Comparison of ENCODE assay signal across 8 cellular contexts in the genomic region with DNA sequence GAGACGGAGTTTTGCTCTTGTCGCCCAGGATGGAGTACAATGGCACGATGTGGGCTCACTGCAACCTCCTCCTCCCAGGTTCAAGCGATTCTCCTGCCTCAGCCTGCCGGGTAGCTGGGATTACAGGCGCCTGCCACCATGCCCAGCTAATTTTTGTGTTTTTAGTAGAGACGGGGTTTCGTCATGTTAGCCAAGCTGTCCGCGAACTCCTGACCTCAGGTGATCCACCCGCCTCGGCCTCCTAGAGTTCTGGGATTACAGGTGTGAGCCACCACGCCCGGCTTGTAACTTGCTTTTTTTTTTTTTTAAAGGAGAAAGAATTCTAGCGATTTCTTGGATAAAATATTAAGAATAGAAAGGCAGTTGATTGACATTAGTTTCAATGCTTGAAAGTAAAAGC. TPM values are rescaled to one million over a fixed set of nuclear protein-coding genes. Genes with fewer than 3 reads are reported as not detected.
DNase-seq lines count a peak whose midpoint lies in the region; ATAC-seq and TF ChIP-seq lines count a peak whose summit lies in the region.
"Not testable (repeated sequence)": the region's sequence is repeated elsewhere in the genome, so short reads cannot be mapped to it uniquely, and the experiment has no call there.

No MANE protein-coding gene starts in this region.

- not testable (repeated sequence) for ATAC-seq in WTC11, foreskin keratinocyte

- not testable (repeated sequence) for H3K9me3 ChIP-seq in CD8-positive, alpha-beta memory T cell (ENCODE audit: low read length); Karpas-422 (ENCODE audit: low read length); parathyroid adenoma (ENCODE audit: control insufficient read depth, low read length); vagina

- H3K36me3 ChIP-seq in CD8-positive, alpha-beta memory T cell (ENCODE audit: insufficient read depth, low read length); Karpas-422 (ENCODE audit: insufficient read depth, low read length); parathyroid adenoma (ENCODE audit: control insufficient read depth, insufficient read depth, low read length); vagina: not testable (repeated sequence)

- peaks cover 0 to 18% (median 3%) of the 10 kb centered on the region in 3 donors for H3K36me3 Mint-ChIP-seq in CD8-positive, alpha-beta memory T cell
- H3K36me3 Mint-ChIP-seq in WTC11, result peaks cover 22% of the 10 kb centered on the region
- H3K36me3 Mint-ChIP-seq in MCF 10A (ENCODE audit: insufficient read depth, unreplicated experiment), result peaks cover 26% of the 10 kb centered on the region
- not testable (repeated sequence) for H3K36me3 Mint-ChIP-seq in mesothelial cell of epicardium

- not testable (repeated sequence) for TF ChIP-seq CTCF in WTC11 (IDR thresholded peaks at IDR 0.05); MCF 10A (IDR thresholded peaks at IDR 0.05; ENCODE audit: unreplicated experiment); foreskin keratinocyte (conservative IDR thresholded peaks at IDR 0.05); mesothelial cell of epicardium (IDR thresholded peaks at IDR 0.05; ENCODE audit: unreplicated experiment); parathyroid adenoma (IDR thresholded peaks at IDR 0.05); vagina (IDR thresholded peaks at IDR 0.05)

- TF ChIP-seq POLR2A in vagina (IDR thresholded peaks at IDR 0.05), result not testable (repeated sequence)

- not testable (repeated sequence) for H3K4me3 ChIP-seq in CD8-positive, alpha-beta memory T cell (ENCODE audit: low read length); Karpas-422 (ENCODE audit: low read length); parathyroid adenoma (ENCODE audit: low read depth, low read length)
- H3K4me3 ChIP-seq in vagina, result peak overlapping the region; percentile 62 to 79

- H3K4me1 ChIP-seq in CD8-positive, alpha-beta memory T cell (ENCODE audit: insufficient read depth, low read length), result peaks cover 19% of the 10 kb centered on the region
- H3K4me1 ChIP-seq in Karpas-422 (ENCODE audit: low read length), result peaks cover 26% of the 10 kb centered on the region
- peaks cover 13% of the 10 kb centered on the region for H3K4me1 ChIP-seq in foreskin keratinocyte
- not testable (repeated sequence) for H3K4me1 ChIP-seq in parathyroid adenoma
- peaks cover 17% of the 10 kb centered on the region for H3K4me1 ChIP-seq in vagina

- intact Hi-C loops in MCF 10A (cut with micrococcal nuclease); vagina (cut with DNase I): not testable (repeated sequence)

- H3K27ac Mint-ChIP-seq in CD8-positive, alpha-beta memory T cell; WTC11; mesothelial cell of epicardium: not testable (repeated sequence)
- H3K27ac Mint-ChIP-seq in MCF 10A (ENCODE audit: low read depth, unreplicated experiment), result peak overlapping the region; percentile 98

- H3K27ac ChIP-seq in CD8-positive, alpha-beta memory T cell (ENCODE audit: low read depth, low read length); Karpas-422 (ENCODE audit: low read length): not testable (repeated sequence)
- H3K27ac ChIP-seq in foreskin keratinocyte (peak overlapping the region; percentile 40), parathyroid adenoma (peak overlapping the region; percentile 90), vagina (peak overlapping the region; percentile 95)

- POLR2A ChIA-PET in CD8-positive, alpha-beta memory T cell (lab: Charles Lee); WTC11 (lab: Charles Lee): not testable (repeated sequence)
- POLR2A ChIA-PET in MCF 10A (lab: Yijun Ruan, JAX), result interaction anchor here (0.7 to 5.7 kb wide), 9 partner anchors 8 to 264 kb away, joined by 3 to 125 read pairs (median 6); no protein-coding TSS in a partner anchor

- H2AFZ ChIP-seq in Karpas-422 (ENCODE audit: low read length), result not testable (repeated sequence)
- peak overlapping the region; percentile 91 for H2AFZ ChIP-seq in parathyroid adenoma

- H3K9me2 ChIP-seq in Karpas-422 (replicated peaks; ENCODE audit: insufficient read depth, low read length), result not testable (repeated sequence)

- CTCF ChIA-PET in CD8-positive, alpha-beta memory T cell (lab: Charles Lee), result interaction anchor here (1.1 to 1.7 kb wide), 2 partner anchors 27 to 53 kb away, joined by 3 to 7 read pairs; no protein-coding TSS in a partner anchor
- CTCF ChIA-PET in WTC11 (lab: Charles Lee), result interaction anchor here (1.6 to 2.5 kb wide), 3 partner anchors 12 to 132 kb away, joined by 3 to 13 read pairs (median 11); no protein-coding TSS in a partner anchor
- CTCF ChIA-PET in MCF 10A (lab: Yijun Ruan, JAX), result interaction anchor here (0.6 to 5.4 kb wide), 6 partner anchors 9 to 1250 kb away, joined by 3 to 32 read pairs (median 4); no protein-coding TSS in a partner anchor

- peak overlapping the region; percentile 97 for H3K4me2 ChIP-seq in Karpas-422 (ENCODE audit: low read depth, low read length, poor library complexity, severe bottlenecking)
- peak overlapping the region; percentile 76 for H3K4me2 ChIP-seq in parathyroid adenoma (ENCODE audit: low read length)

- not testable (repeated sequence) for H3K9ac ChIP-seq in Karpas-422 (ENCODE audit: low read length)
- peak overlapping the region; percentile 1 for H3K9ac ChIP-seq in parathyroid adenoma

- H3K4me3 Mint-ChIP-seq in CD8-positive, alpha-beta memory T cell, result peak overlapping the region; percentile 91 to 95 (median 93)
- H3K4me3 Mint-ChIP-seq in WTC11 (peak overlapping the region; percentile 86), MCF 10A (ENCODE audit: unreplicated experiment) (peak overlapping the region; percentile 88), mesothelial cell of epicardium (peak overlapping the region; percentile 88)

- not testable (repeated sequence) for H3K9me3 Mint-ChIP-seq in CD8-positive, alpha-beta memory T cell; MCF 10A (ENCODE audit: unreplicated experiment); mesothelial cell of epicardium
- peaks cover 36% of the 10 kb centered on the region for H3K9me3 Mint-ChIP-seq in WTC11

- not testable (repeated sequence) for H3K27me3 ChIP-seq in CD8-positive, alpha-beta memory T cell (ENCODE audit: insufficient read depth, low read length, poor library complexity, severe bottlenecking); Karpas-422 (ENCODE audit: low read length); foreskin keratinocyte; parathyroid adenoma (ENCODE audit: control insufficient read depth, insufficient read depth, low read length); vagina

- H3K27me3 Mint-ChIP-seq in CD8-positive, alpha-beta memory T cell, result peaks cover 18 to 37% of the 10 kb centered on the region in 2 donors
- peaks cover 36% of the 10 kb centered on the region for H3K27me3 Mint-ChIP-seq in WTC11 (ENCODE audit: low read depth)
- not testable (repeated sequence) for H3K27me3 Mint-ChIP-seq in MCF 10A (ENCODE audit: insufficient read depth, unreplicated experiment); mesothelial cell of epicardium (ENCODE audit: low read depth)

- H3K79me2 ChIP-seq in Karpas-422 (ENCODE audit: low read length) (peaks cover 28% of the 10 kb centered on the region), parathyroid adenoma (peaks cover 25% of the 10 kb centered on the region)

- DNase-seq in CD8-positive, alpha-beta memory T cell; Karpas-422; WTC11 (ENCODE audit: low spot score); MCF 10A (ENCODE audit: unreplicated experiment); foreskin keratinocyte; mesothelial cell of epicardium (ENCODE audit: low spot score in 2 of 2, unreplicated experiment in 2 of 2); vagina (ENCODE audit: extremely low spot score in 2 of 2): not testable (repeated sequence)

- peaks cover 29 to 40% (median 39%) of the 10 kb centered on the region in 3 donors for H3K4me1 Mint-ChIP-seq in CD8-positive, alpha-beta memory T cell
- H3K4me1 Mint-ChIP-seq in WTC11, result peaks cover 38% of the 10 kb centered on the region
- H3K4me1 Mint-ChIP-seq in MCF 10A (ENCODE audit: insufficient read depth, unreplicated experiment), result peaks cover 28% of the 10 kb centered on the region
- H3K4me1 Mint-ChIP-seq in mesothelial cell of epicardium, result peaks cover 21% of the 10 kb centered on the region

- not testable (repeated sequence) for BruUV-seq in MCF 10A (replicated peaks; lab: Mats Ljungman, UMichigan)

- H4K20me1 ChIP-seq in Karpas-422 (ENCODE audit: insufficient read depth, low read depth, low read length), result not testable (repeated sequence)

RNA-seq across cellular contexts. Expression of a gene that starts 1.1 kb away (rescaled TPM):
- total RNA-seq in CD8-positive, alpha-beta memory T cell, result 10 to 100 TPM; 27.0 to 27.8 TPM
- 9.8 TPM for polyA plus RNA-seq in CD8-positive, alpha-beta memory T cell
- 15.4 and 33.8 TPM in 2 replicates for total RNA-seq in Karpas-422 (2014; rRNA removed; shearing (Covaris generic); ENCODE audit: low replicate concordance)
- total RNA-seq in WTC11 (2021) (10.9 to 14.5 TPM (median 14.3 TPM) in 3 replicates), MCF 10A (2022) (54.0 and 64.4 TPM in 2 replicates), foreskin keratinocyte (43.1 and 46.6 TPM in 2 replicates), mesothelial cell of epicardium (32.4 to 37.4 TPM (median 35.4 TPM) in 3 replicates), vagina (15.2 TPM)
- 14.4 TPM in 2 replicates for polyA plus RNA-seq in foreskin keratinocyte
